In genomic region chr7:18234519-18234918, GRCh38 we compare ENCODE assay signal across 8 cellular contexts.
"Had no signal": no experiment of that assay in that cellular context is flagged by ENCODE, and none has a peak within 500 bp of the region (broad histone marks: within the 10 kb centered on the region; RNA-seq: fewer than 3 reads in every experiment).

No MANE protein-coding gene starts in this region.

- DNase-seq: GDM1, GF-D8 had no signal

- H3K4me3 ChIP-seq: GM12878 had no signal

- ATAC-seq: GM12878 had no signal

- FAIRE-seq: G401.6, GM12878, GM12891, GM12892, GM18507, GM19239 had no signal
